In the genomic region with DNA sequence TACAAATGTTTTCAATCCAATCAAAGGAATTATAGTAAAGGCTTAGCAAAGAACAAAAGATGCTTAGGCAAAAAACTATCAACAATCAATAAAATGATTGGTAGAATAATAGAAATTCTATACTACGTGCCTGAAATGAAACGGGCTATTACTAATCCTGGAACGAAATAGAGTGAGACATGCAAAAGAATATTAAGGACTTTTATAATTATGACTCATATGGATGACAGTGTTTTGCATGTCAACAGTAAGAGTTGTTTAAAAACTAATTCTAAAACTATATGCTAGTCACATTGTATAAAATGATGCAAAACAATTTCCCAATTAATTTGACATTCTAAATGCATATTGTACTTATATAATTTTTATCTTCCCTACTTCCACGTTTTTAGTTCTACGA, we compare ENCODE assay signal across 18 cellular contexts. TPM values are rescaled to one million over a fixed set of nuclear protein-coding genes. Genes with fewer than 3 reads are reported as not detected.
DNase-seq lines count a peak whose midpoint lies in the region; ATAC-seq and TF ChIP-seq lines count a peak whose summit lies in the region.
"Had no signal": no experiment of that assay in that cellular context is flagged by ENCODE, and none has a peak within 500 bp of the region (broad histone marks: within the 10 kb centered on the region; RNA-seq: fewer than 3 reads in every experiment).

No MANE protein-coding gene starts in this region.

- no peak overlapping the region for H3K9ac ChIP-seq in IMR-90 (ENCODE audit: low read depth, low read length)

- dilution Hi-C loops in IMR-90 (cut with HindIII; ENCODE audit: low sequenced_read_pairs, unreplicated experiment) = no loop called here

- H3K27ac Mint-ChIP-seq in activated T-helper 2 cell treated with anti-CD3 and anti-CD28 coated beads, Interferon-gamma antibody, Interleukin-2, Interleukin-4, amounts not matched to agents 10 μg/mL and 5 μg/mL and 100 μg/mL, durations not matched to agents 14 hours and 24 hours and 36 hours = no peak overlapping the region
- H3K27ac Mint-ChIP-seq: CD4-positive, CD25-positive, alpha-beta regulatory T cell; CD8-positive, alpha-beta T cell had no signal

- H3K79me1 ChIP-seq in IMR-90 (ENCODE audit: low read depth in 1 of 2, low read length in 2 of 2) = no peaks in the 10 kb centered on the region

- TF ChIP-seq CTCF in IMR-90 (conservative IDR thresholded peaks at IDR 0.05; ENCODE audit: low read depth, low read length) (no peak), epithelial cell of esophagus (IDR thresholded peaks at IDR 0.05; ENCODE audit: insufficient read depth, low read depth, low read length, missing control alignments) (no peak), fibroblast of mammary gland (conservative IDR thresholded peaks at IDR 0.05; ENCODE audit: control insufficient read depth, insufficient read depth, low read depth, low read length) (no peak)

- intact Hi-C loops in IMR-90 (cut with micrococcal nuclease) = no loop called here
- intact Hi-C loops in activated T-helper 2 cell treated with anti-CD3 and anti-CD28 coated beads, Interferon-gamma antibody, Interleukin-2, Interleukin-4, amounts not matched to agents 10 μg/mL and 5 μg/mL and 100 μg/mL, durations not matched to agents 14 hours and 24 hours and 36 hours (cut with micrococcal nuclease) = no loop called here

- no peak overlapping the region for H3K14ac ChIP-seq in IMR-90 (replicated peaks; ENCODE audit: low read depth, low read length)

- no peak overlapping the region for H4K8ac ChIP-seq in IMR-90 (ENCODE audit: low read depth in 2 of 2, low read length in 2 of 2)

- POLR2A ChIA-PET in IMR-90 (lab: Charles Lee; ENCODE audit: unreplicated experiment) = no interaction called here

- H3K36me3 ChIP-seq in IMR-90 (ENCODE audit: control insufficient read depth, insufficient read depth, low read length) = no peaks in the 10 kb centered on the region

- no peak overlapping the region for H2AK5ac ChIP-seq in IMR-90 (ENCODE audit: low read depth, low read length)

- no peaks in the 10 kb centered on the region for H3K9me1 ChIP-seq in IMR-90 (ENCODE audit: insufficient read depth, low read length)

- no peak for ATAC-seq in IMR-90 (ENCODE audit: low read depth)
- ATAC-seq: CD8-positive, alpha-beta T cell; HCT116 had no signal

- no peaks in the 10 kb centered on the region for H3K27me3 Mint-ChIP-seq in activated T-helper 2 cell treated with anti-CD3 and anti-CD28 coated beads, Interferon-gamma antibody, Interleukin-2, Interleukin-4, amounts not matched to agents 10 μg/mL and 5 μg/mL and 100 μg/mL, durations not matched to agents 14 hours and 24 hours and 36 hours (ENCODE audit: low read depth)
- H3K27me3 Mint-ChIP-seq: CD4-positive, CD25-positive, alpha-beta regulatory T cell had no signal

- H3K4me3 ChIP-seq in IMR-90 (ENCODE audit: insufficient read depth, low read depth, low read length) (no peak overlapping the region), epithelial cell of esophagus (ENCODE audit: low read length) (no peak overlapping the region), fibroblast of mammary gland (ENCODE audit: control insufficient read depth, low read depth, low read length) (no peak overlapping the region)

- no peaks in the 10 kb centered on the region for H3K27me3 ChIP-seq in IMR-90 (ENCODE audit: control insufficient read depth, insufficient read depth, low read length)

- H2BK5ac ChIP-seq in IMR-90 (ENCODE audit: low read depth, low read length, poor library complexity, severe bottlenecking) = peak overlapping the region; percentile 93

- DNase-seq in ELR (ENCODE audit: low read depth) (peak; percentile 20), IMR-90 (peak; percentile 59), epithelial cell of esophagus (ENCODE audit: low read depth) (peak; percentile 34), fibroblast of mammary gland (ENCODE audit: low read depth) (peak; percentile 5), CD1c-positive myeloid dendritic cell (ENCODE audit: extremely low spot score) (no peak), NCI-H1436 treated with DMSO at 0.1 percent for 48 hours (lab: John Stamatoyannopoulos, UW) (no peak), medulla oblongata (ENCODE audit: extremely low spot score) (no peak)
- DNase-seq in activated T-helper 2 cell treated with anti-CD3 and anti-CD28 coated beads, Interferon-gamma antibody, Interleukin-2, Interleukin-4, amounts not matched to agents 10 μg/mL and 5 μg/mL and 100 μg/mL, durations not matched to agents 14 hours and 24 hours and 36 hours (ENCODE audit: low spot score) = no peak
- DNase-seq: 8988T; C1 segment of cervical spinal cord; Caco-2; CD4-positive, CD25-positive, alpha-beta regulatory T cell; CD8-positive, alpha-beta T cell; DMS153; DND-41; GDM1; H7 had no signal

- H2BK15ac ChIP-seq in IMR-90 (ENCODE audit: low read depth, low read length) = no peak overlapping the region

- H3K36me3 Mint-ChIP-seq in activated T-helper 2 cell treated with anti-CD3 and anti-CD28 coated beads, Interferon-gamma antibody, Interleukin-2, Interleukin-4, amounts not matched to agents 10 μg/mL and 5 μg/mL and 100 μg/mL, durations not matched to agents 14 hours and 24 hours and 36 hours (ENCODE audit: low read depth) = no peaks in the 10 kb centered on the region
- H3K36me3 Mint-ChIP-seq: CD4-positive, CD25-positive, alpha-beta regulatory T cell; CD8-positive, alpha-beta T cell had no signal

- no peaks in the 10 kb centered on the region for H4K20me1 ChIP-seq in IMR-90 (ENCODE audit: insufficient read depth, low read length)

- H3K18ac ChIP-seq in IMR-90 (ENCODE audit: low read depth, low read length) = no peak overlapping the region

- no peak overlapping the region for H4K5ac ChIP-seq in IMR-90 (ENCODE audit: low read depth, low read length)

- H3K27ac ChIP-seq in IMR-90 (ENCODE audit: insufficient read depth, low read length) = no peak overlapping the region

- no peak overlapping the region for H3K56ac ChIP-seq in IMR-90 (ENCODE audit: extremely low read depth, insufficient read depth, low read length)

- no CpG with 5 or more reads among the region's 5 CpGs for WGBS in IMR-90 (ENCODE audit: extremely low coverage in 2 of 2, insufficient read length in 1 of 2), 2 experiments

- H2AFZ ChIP-seq in IMR-90 (replicated peaks; ENCODE audit: low read length, poor library complexity) = no peak overlapping the region

- H2AK9ac ChIP-seq in IMR-90 (replicated peaks; ENCODE audit: low read depth, low read length, poor library complexity) = no peak overlapping the region

- no peaks in the 10 kb centered on the region for H3K9me3 Mint-ChIP-seq in activated T-helper 2 cell treated with anti-CD3 and anti-CD28 coated beads, Interferon-gamma antibody, Interleukin-2, Interleukin-4, amounts not matched to agents 10 μg/mL and 5 μg/mL and 100 μg/mL, durations not matched to agents 14 hours and 24 hours and 36 hours
- H3K9me3 Mint-ChIP-seq: CD8-positive, alpha-beta T cell had no signal

- peaks cover 12% of the 10 kb centered on the region for H3K4me1 ChIP-seq in IMR-90 (ENCODE audit: control insufficient read depth, insufficient read depth, low read length)
- H3K4me1 ChIP-seq: Caco-2 had no signal

- H3K4me1 Mint-ChIP-seq in activated T-helper 2 cell treated with anti-CD3 and anti-CD28 coated beads, Interferon-gamma antibody, Interleukin-2, Interleukin-4, amounts not matched to agents 10 μg/mL and 5 μg/mL and 100 μg/mL, durations not matched to agents 14 hours and 24 hours and 36 hours (ENCODE audit: low read depth) = no peaks in the 10 kb centered on the region
- H3K4me1 Mint-ChIP-seq: CD4-positive, CD25-positive, alpha-beta regulatory T cell had no signal

- BruUV-seq in IMR-90 (replicated peaks; lab: Mats Ljungman, UMichigan) = no TSS peak

- no peak overlapping the region for H2BK20ac ChIP-seq in IMR-90 (ENCODE audit: low read depth, low read length)

- CTCF ChIA-PET in IMR-90 (lab: Yijun Ruan, JAX) = no interaction called here

- H3K4ac ChIP-seq in IMR-90 (ENCODE audit: low read depth, low read length) = no peak overlapping the region

- no peaks in the 10 kb centered on the region for H3K9me3 ChIP-seq in IMR-90 (ENCODE audit: control insufficient read depth, insufficient read depth, low read length)
- H3K9me3 ChIP-seq: Caco-2 had no signal

- H3K4me3 Mint-ChIP-seq in activated T-helper 2 cell treated with anti-CD3 and anti-CD28 coated beads, Interferon-gamma antibody, Interleukin-2, Interleukin-4, amounts not matched to agents 10 μg/mL and 5 μg/mL and 100 μg/mL, durations not matched to agents 14 hours and 24 hours and 36 hours (ENCODE audit: low read depth) = no peak overlapping the region
- H3K4me3 Mint-ChIP-seq: CD4-positive, CD25-positive, alpha-beta regulatory T cell; CD8-positive, alpha-beta T cell had no signal

- no peak overlapping the region for H3K4me2 ChIP-seq in IMR-90 (ENCODE audit: low read depth, low read length)

- in situ Hi-C loops in IMR-90 (cut with MboI; ENCODE audit: low sequenced_read_pairs) = no loop called here

- H4K91ac ChIP-seq in IMR-90 (ENCODE audit: insufficient read depth, low read depth, low read length) = no peak overlapping the region

- no peak for TF ChIP-seq POLR2A in IMR-90 (IDR thresholded peaks at IDR 0.05; ENCODE audit: low read depth, low read length)

- TF ChIP-seq RAD21 in IMR-90 (IDR thresholded peaks at IDR 0.05; ENCODE audit: low read length) = no peak

- H2BK120ac ChIP-seq in IMR-90 (ENCODE audit: low read depth, low read length) = 0 out of 2 replicates have a peak overlapping the region, but pooled peaks have one; percentile 15

- H3K23ac ChIP-seq in IMR-90 (ENCODE audit: low read depth, low read length) = no peak overlapping the region

TF ChIP-seq in IMR-90, 13 proteins besides CTCF, POLR2A, EP300 and RAD21:
- TF ChIP-seq RCOR1 (IDR thresholded peaks at IDR 0.05; ENCODE audit: insufficient replicate concordance, low read length) (no peak), FOS (IDR thresholded peaks at IDR 0.05; ENCODE audit: low read depth, low read length) (peak; percentile 49; the same call in 1 of the 2 replicates)
TF ChIP-seq in IMR-90: peak in this region for 1.

RNA-seq across cellular contexts. Expression of a gene that starts 35.6 kb away (rescaled TPM):
- 1.8 and 3.1 TPM in 2 replicates for total RNA-seq in IMR-90 (2012; rRNA removed)
- polyA plus RNA-seq in IMR-90 (2012; rRNA removed) = 0.67 and 1.2 TPM in 2 replicates
- polyA plus RNA-seq in IMR-90 (2012; cell fraction: cytosol; rRNA removed) = 0.05 and 0.27 TPM in 2 replicates
- polyA plus RNA-seq in IMR-90 (2012; cell fraction: nucleus; rRNA removed; ENCODE audit: low replicate concordance) = 0.08 and 0.46 TPM in 2 replicates
- 0.46 and 0.55 TPM in 2 replicates for total RNA-seq in activated T-helper 2 cell treated with anti-CD3 and anti-CD28 coated beads, Interferon-gamma antibody, Interleukin-2, Interleukin-4, amounts not matched to agents 10 μg/mL and 5 μg/mL and 100 μg/mL, durations not matched to agents 14 hours and 24 hours and 36 hours
- total RNA-seq: CD8-positive, alpha-beta T cell had no signal

RNA-seq across cellular contexts. Expression of a gene that starts 35.7 kb away (rescaled TPM):
- total RNA-seq in IMR-90 (2012; rRNA removed) = 13.3 and 23.6 TPM in 2 replicates
- polyA plus RNA-seq in IMR-90 (2012; rRNA removed) = 5.5 and 9.4 TPM in 2 replicates
- 0.71 and 1.0 TPM in 2 replicates for polyA plus RNA-seq in IMR-90 (2012; cell fraction: cytosol; rRNA removed)
- 1.1 and 9.5 TPM in 2 replicates for polyA plus RNA-seq in IMR-90 (2012; cell fraction: nucleus; rRNA removed; ENCODE audit: low replicate concordance)
- total RNA-seq in activated T-helper 2 cell treated with anti-CD3 and anti-CD28 coated beads, Interferon-gamma antibody, Interleukin-2, Interleukin-4, amounts not matched to agents 10 μg/mL and 5 μg/mL and 100 μg/mL, durations not matched to agents 14 hours and 24 hours and 36 hours = 9.2 and 11.6 TPM in 2 replicates

Comparison
In these comparisons a context has a peak if more than half of its experiments do, and no peak if none do; other contexts are left out.
1. DNase-seq: peak in ELR (single experiment), IMR-90 (single experiment), epithelial cell of esophagus (single experiment) and fibroblast of mammary gland (single experiment); none in CD1c-positive myeloid dendritic cell (single experiment), NCI-H1436 treated with DMSO at 0.1 percent for 48 hours (single experiment), medulla oblongata (single experiment) and activated T-helper 2 cell treated with anti-CD3 and anti-CD28 coated beads, Interferon-gamma antibody, Interleukin-2, Interleukin-4, amounts not matched to agents 10 μg/mL and 5 μg/mL and 100 μg/mL, durations not matched to agents 14 hours and 24 hours and 36 hours (single experiment).